Comparison of ENCODE assay signal across 1 cellular context in the genomic region with DNA sequence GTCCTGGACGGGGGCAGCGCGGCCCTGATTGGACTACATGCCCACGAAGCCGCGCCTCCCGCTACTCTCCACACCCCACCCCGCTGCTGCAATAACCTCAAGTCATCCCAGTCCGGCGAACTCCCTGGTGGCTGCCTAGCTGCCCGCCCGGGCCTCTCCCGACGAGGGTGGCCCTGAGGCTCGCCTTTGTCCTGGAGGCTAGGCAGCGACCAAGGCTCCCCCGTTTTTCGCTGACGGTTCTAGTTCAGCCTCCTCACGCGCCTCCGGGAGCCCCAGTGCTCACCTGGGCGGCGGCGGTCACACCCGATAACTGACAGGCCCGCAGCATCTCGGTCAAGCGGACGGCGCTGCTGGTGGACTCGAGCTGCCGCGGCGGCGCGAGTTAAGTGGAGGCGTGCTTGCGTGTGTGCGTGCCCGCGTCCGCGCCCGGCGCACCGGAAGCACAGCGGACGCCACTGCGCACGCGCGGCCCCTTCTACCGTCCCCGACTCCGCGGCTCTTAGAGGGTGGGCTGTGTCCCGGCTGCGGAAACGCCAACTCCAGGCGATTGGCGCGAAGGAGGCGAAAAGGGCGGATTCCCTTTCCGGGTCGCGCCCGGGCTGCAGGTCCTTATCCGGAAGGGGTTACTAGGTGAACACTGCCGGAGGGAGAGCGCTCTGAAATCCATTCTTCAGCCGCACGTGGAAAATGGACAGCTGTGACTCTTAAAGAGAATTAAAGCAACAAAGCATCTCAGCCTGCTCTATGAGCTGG.
A peak's percentile ranks its signal among the peaks of the same experiment; 100 is the strongest.
TF ChIP-seq lines count a peak whose summit lies in the region.

Gene IMMT (minus strand): TSS at position 408 of the 753 bp plus-strand sequence. CDS start 80 bp downstream, at position 328.

TF ChIP-seq in HepG2, 621 proteins besides CTCF, POLR2A, EP300 and RAD21 (continued from another document and continues in another):
- TF ChIP-seq, protein P1, sequence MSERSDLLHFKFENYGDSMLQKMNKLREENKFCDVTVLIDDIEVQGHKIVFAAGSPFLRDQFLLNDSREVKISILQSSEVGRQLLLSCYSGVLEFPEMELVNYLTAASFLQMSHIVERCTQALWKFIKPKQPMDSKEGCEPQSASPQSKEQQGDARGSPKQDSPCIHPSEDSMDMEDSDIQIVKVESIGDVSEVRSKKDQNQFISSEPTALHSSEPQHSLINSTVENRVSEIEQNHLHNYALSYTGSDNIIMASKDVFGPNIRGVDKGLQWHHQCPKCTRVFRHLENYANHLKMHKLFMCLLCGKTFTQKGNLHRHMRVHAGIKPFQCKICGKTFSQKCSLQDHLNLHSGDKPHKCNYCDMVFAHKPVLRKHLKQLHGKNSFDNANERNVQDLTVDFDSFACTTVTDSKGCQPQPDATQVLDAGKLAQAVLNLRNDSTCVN (CRISPR knock-in tag; IDR thresholded peaks at IDR 0.05; ENCODE audit: borderline replicate concordance): 0 out of 2 replicates have a peak, but pooled peaks have one; percentile 12
- TF ChIP-seq ATF5 (CRISPR knock-in tag; IDR thresholded peaks at IDR 0.05; ENCODE audit: low read depth) (peak; percentile 69; the same call in 1 of the 2 replicates), U2AF2 (IDR thresholded peaks at IDR 0.05; ENCODE audit: low read depth, low read length) (no peak), ZNF430 (CRISPR knock-in tag; IDR thresholded peaks at IDR 0.05) (peak; percentile 93; the same call in 1 of the 2 replicates), FOXO4 (CRISPR knock-in tag; conservative IDR thresholded peaks at IDR 0.05) (no peak), MIER2 (CRISPR knock-in tag; IDR thresholded peaks at IDR 0.05) (no peak), ARID4A (CRISPR knock-in tag; IDR thresholded peaks at IDR 0.05; ENCODE audit: borderline replicate concordance) (peak; percentile 98), ZBTB34 (CRISPR knock-in tag; IDR thresholded peaks at IDR 0.05) (peak; percentile 26; the same call in 1 of the 2 replicates), TCF7 (IDR thresholded peaks at IDR 0.05; ENCODE audit: low read depth) (0 out of 2 replicates have a peak, but pooled peaks have one; percentile 13), PBX2 (CRISPR knock-in tag; IDR thresholded peaks at IDR 0.05) (no peak), ZNF691 (CRISPR knock-in tag; IDR thresholded peaks at IDR 0.05; ENCODE audit: borderline replicate concordance, low read depth) (peak; percentile 33; the same call in 1 of the 2 replicates), CHD2 (IDR thresholded peaks at IDR 0.05; ENCODE audit: low read depth, low read length) (peak; percentile 8; the same call in 1 of the 2 replicates), CBX1 (IDR thresholded peaks at IDR 0.05; ENCODE audit: low read depth) (peak; percentile 21), KLF9 (CRISPR knock-in tag; IDR thresholded peaks at IDR 0.05; ENCODE audit: low read depth) (peak; percentile 53; the same call in 1 of the 2 replicates), ZNF503 (CRISPR knock-in tag; IDR thresholded peaks at IDR 0.05) (no peak), RBM22 (optimal IDR thresholded peaks at IDR 0.05; ENCODE audit: low read length) (peak; percentile 57), CREM (IDR thresholded peaks at IDR 0.05) (peak; percentile 64; the same call in 1 of the 2 replicates), CREM (CRISPR knock-in tag; IDR thresholded peaks at IDR 0.05) (no peak), PRMT3 (CRISPR knock-in tag; IDR thresholded peaks at IDR 0.05; ENCODE audit: borderline replicate concordance, low read depth) (0 out of 2 replicates have a peak, but pooled peaks have one; percentile 52), SMAD1 (CRISPR knock-in tag; IDR thresholded peaks at IDR 0.05; ENCODE audit: borderline replicate concordance, low read depth) (peak; percentile 89; the same call in 1 of the 2 replicates), HOMEZ (CRISPR knock-in tag; IDR thresholded peaks at IDR 0.05; ENCODE audit: low read depth) (no peak; the same call in 1 of the 2 replicates), ZZZ3 (CRISPR knock-in tag; IDR thresholded peaks at IDR 0.05; ENCODE audit: borderline replicate concordance) (peak; percentile 95), RNF2 (conservative IDR thresholded peaks at IDR 0.05; ENCODE audit: low read depth) (peak; percentile 83; the same call in 1 of the 2 replicates), NFRKB (IDR thresholded peaks at IDR 0.05) (no peak), ZNF577 (CRISPR knock-in tag; IDR thresholded peaks at IDR 0.05; ENCODE audit: borderline replicate concordance, low read depth) (0 out of 2 replicates have a peak, but pooled peaks have one; percentile 18), ARNTL (CRISPR knock-in tag; IDR thresholded peaks at IDR 0.05) (peak; percentile 79; the same call in 1 of the 2 replicates), THYN1 (CRISPR knock-in tag; IDR thresholded peaks at IDR 0.05; ENCODE audit: borderline replicate concordance, low read depth) (no peak)
- TF ChIP-seq, protein P2, sequence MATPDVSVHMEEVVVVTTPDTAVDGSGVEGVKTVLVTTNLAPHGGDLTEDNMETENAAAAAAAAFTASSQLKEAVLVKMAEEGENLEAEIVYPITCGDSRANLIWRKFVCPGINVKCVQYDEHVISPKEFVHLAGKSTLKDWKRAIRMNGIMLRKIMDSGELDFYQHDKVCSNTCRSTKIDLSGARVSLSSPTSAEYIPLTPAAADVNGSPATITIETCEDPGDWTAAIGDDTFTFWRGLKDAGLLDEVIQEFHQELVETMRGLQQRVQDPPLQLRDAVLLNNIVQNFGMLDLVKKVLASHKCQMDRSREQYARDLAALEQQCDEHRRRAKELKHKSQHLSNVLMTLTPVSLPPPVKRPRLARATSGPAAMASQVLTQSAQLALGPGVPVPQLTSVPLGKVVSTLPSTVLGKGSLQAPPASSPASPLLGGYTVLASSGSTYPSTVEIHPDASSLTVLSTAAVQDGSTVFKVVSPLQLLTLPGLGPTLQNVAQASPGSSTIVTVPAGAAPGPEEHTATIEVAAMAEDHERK (CRISPR knock-in tag; IDR thresholded peaks at IDR 0.05; ENCODE audit: low read depth): peak; percentile 94
- TF ChIP-seq, protein P3, sequence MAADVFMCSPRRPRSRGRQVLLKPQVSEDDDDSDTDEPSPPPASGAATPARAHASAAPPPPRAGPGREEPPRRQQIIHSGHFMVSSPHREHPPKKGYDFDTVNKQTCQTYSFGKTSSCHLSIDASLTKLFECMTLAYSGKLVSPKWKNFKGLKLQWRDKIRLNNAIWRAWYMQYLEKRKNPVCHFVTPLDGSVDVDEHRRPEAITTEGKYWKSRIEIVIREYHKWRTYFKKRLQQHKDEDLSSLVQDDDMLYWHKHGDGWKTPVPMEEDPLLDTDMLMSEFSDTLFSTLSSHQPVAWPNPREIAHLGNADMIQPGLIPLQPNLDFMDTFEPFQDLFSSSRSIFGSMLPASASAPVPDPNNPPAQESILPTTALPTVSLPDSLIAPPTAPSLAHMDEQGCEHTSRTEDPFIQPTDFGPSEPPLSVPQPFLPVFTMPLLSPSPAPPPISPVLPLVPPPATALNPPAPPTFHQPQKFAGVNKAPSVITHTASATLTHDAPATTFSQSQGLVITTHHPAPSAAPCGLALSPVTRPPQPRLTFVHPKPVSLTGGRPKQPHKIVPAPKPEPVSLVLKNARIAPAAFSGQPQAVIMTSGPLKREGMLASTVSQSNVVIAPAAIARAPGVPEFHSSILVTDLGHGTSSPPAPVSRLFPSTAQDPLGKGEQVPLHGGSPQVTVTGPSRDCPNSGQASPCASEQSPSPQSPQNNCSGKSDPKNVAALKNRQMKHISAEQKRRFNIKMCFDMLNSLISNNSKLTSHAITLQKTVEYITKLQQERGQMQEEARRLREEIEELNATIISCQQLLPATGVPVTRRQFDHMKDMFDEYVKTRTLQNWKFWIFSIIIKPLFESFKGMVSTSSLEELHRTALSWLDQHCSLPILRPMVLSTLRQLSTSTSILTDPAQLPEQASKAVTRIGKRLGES (CRISPR knock-in tag; IDR thresholded peaks at IDR 0.05; ENCODE audit: borderline replicate concordance): peak; percentile 80; the same call in 1 of the 2 replicates
